ENCODE assay signal across 8 cellular contexts in genomic region chr7:24821045-24821853, GRCh38.
DNase-seq lines count a peak whose midpoint lies in the region; ATAC-seq and TF ChIP-seq lines count a peak whose summit lies in the region.

No MANE protein-coding gene starts in this region.

- H3K27me3 ChIP-seq in vagina: no peaks in the 10 kb centered on the region

- H3K4me3 ChIP-seq in epithelial cell of proximal tubule (ENCODE audit: low read depth, low read length) (peak overlapping the region; percentile 4), vagina (no peak overlapping the region)

- H3K27ac ChIP-seq in vagina: peak overlapping the region; percentile 86

- ATAC-seq in HG02870 (IDR thresholded peaks at IDR 0.05; ENCODE audit: unreplicated experiment): peak; percentile 70

- TF ChIP-seq CTCF in epithelial cell of proximal tubule (conservative IDR thresholded peaks at IDR 0.05; ENCODE audit: low read depth, low read length) (peak; percentile 42), vagina (IDR thresholded peaks at IDR 0.05) (no peak)

- H3K9me3 ChIP-seq in vagina: no peaks in the 10 kb centered on the region

- DNase-seq in NCI-H748 (lab: John Stamatoyannopoulos, UW; ENCODE audit: unreplicated experiment): peak; percentile 15
- DNase-seq in NCI-H748 treated with DMSO at 0.1 percent for 48 hours (lab: John Stamatoyannopoulos, UW): no peak
- peak; percentile 35 for DNase-seq in NCI-H510A (lab: John Stamatoyannopoulos, UW)
- peak; percentile 34 to 60 (median 45) for DNase-seq in activated CD8-positive, alpha-beta memory T cell treated with anti-CD3 and anti-CD28 coated beads for 48 hours (ENCODE audit: low read depth in 2 of 3, low spot score in 2 of 3)
- DNase-seq in epithelial cell of proximal tubule (ENCODE audit: low read depth): peak; percentile 79
- peak; percentile 89 for DNase-seq in posterior vena cava (ENCODE audit: low spot score)
- DNase-seq in vagina (ENCODE audit: extremely low spot score in 2 of 2): no peak

- TF ChIP-seq POLR2A in vagina (IDR thresholded peaks at IDR 0.05): no peak

- H3K4me1 ChIP-seq in vagina: peaks cover 42% of the 10 kb centered on the region

- intact Hi-C loops in posterior vena cava (cut with DNase I) (loop anchor here in 1 of 2 donors (5.0 kb wide), 1 partner anchor 251 kb away; no protein-coding TSS in a partner anchor), vagina (cut with DNase I) (loop anchor here (5.0 kb wide), 1 partner anchor 256 kb away; no protein-coding TSS in a partner anchor)

- no peaks in the 10 kb centered on the region for H3K36me3 ChIP-seq in vagina

Comparison
In these comparisons a context has a peak if more than half of its experiments do, and no peak if none do; other contexts are left out.
1. DNase-seq: peak in NCI-H748 (single experiment), NCI-H510A (single experiment), activated CD8-positive, alpha-beta memory T cell treated with anti-CD3 and anti-CD28 coated beads for 48 hours (3 of 3), epithelial cell of proximal tubule (single experiment) and posterior vena cava (single experiment); none in NCI-H748 treated with DMSO at 0.1 percent for 48 hours (single experiment) and vagina (0 of 2).